ENCODE assay signal across 28 cellular contexts in genomic region chr3:114711321-114711891, GRCh38.
DNase-seq lines count a peak whose midpoint lies in the region; ATAC-seq lines count a peak whose summit lies in the region.
"Had no signal": no experiment of that assay in that cellular context is flagged by ENCODE, and none has a peak within 500 bp of the region (broad histone marks: within the 10 kb centered on the region; RNA-seq: fewer than 3 reads in every experiment).

No MANE protein-coding gene starts in this region.

- H3K27me3 Mint-ChIP-seq in activated CD8-positive, alpha-beta T cell treated with anti-CD3 and anti-CD28 coated beads, Interleukin-2, amount 10 ng/mL, durations not matched to agents 7 days and 5 days (ENCODE audit: low read depth): no peaks in the 10 kb centered on the region
- no peaks in the 10 kb centered on the region for H3K27me3 Mint-ChIP-seq in CD8-positive, alpha-beta memory T cell
- H3K27me3 Mint-ChIP-seq: CD4-positive, alpha-beta memory T cell had no signal

- H3K9me3 Mint-ChIP-seq in activated CD8-positive, alpha-beta T cell treated with anti-CD3 and anti-CD28 coated beads, Interleukin-2, amount 10 ng/mL, durations not matched to agents 7 days and 5 days (ENCODE audit: insufficient read depth): no peaks in the 10 kb centered on the region
- H3K9me3 Mint-ChIP-seq in CD8-positive, alpha-beta memory T cell: no peaks in the 10 kb centered on the region
- H3K9me3 Mint-ChIP-seq: CD4-positive, alpha-beta memory T cell; H9; HFFc6 had no signal

- no peaks in the 10 kb centered on the region for H3K36me3 ChIP-seq in CD8-positive, alpha-beta memory T cell (ENCODE audit: insufficient read depth, low read length)
- H3K36me3 ChIP-seq: BLaER1, Peyer's patch, SJSA1 had no signal

- H3K9me3 ChIP-seq in CD8-positive, alpha-beta memory T cell (ENCODE audit: low read length): no peaks in the 10 kb centered on the region
- H3K9me3 ChIP-seq: BLaER1, Peyer's patch, SJSA1 had no signal

- DNase-seq in RPMI7951 (ENCODE audit: low read depth) (peak; percentile 3), glomerular visceral epithelial cell (ENCODE audit: extremely low spot score) (peak; percentile 56), renal cortical epithelial cell (ENCODE audit: low read depth) (peak; percentile 84), mesenteric fat pad (ENCODE audit: low spot score) (no peak)
- no peak for DNase-seq in activated CD8-positive, alpha-beta T cell treated with anti-CD3 and anti-CD28 coated beads, Interleukin-2, amount 10 ng/mL, durations not matched to agents 7 days and 5 days
- no peak for DNase-seq in CD8-positive, alpha-beta memory T cell
- DNase-seq: ACHN; CD4-positive, alpha-beta memory T cell; GDM1; GM23248; H9; HFFc6; NCI-H1105; NCI-H1694; NCI-H2081; NCI-H2171; NCI-H345; NCI-H524; NCI-H774; NK-92 treated with Interleukin-12 subunit alpha and Interleukin-12 subunit beta, amount 100 ng/mL, for 24 hours; Peyer's patch had no signal

- H3K36me3 Mint-ChIP-seq in activated CD8-positive, alpha-beta T cell treated with anti-CD3 and anti-CD28 coated beads, Interleukin-2, amount 10 ng/mL, durations not matched to agents 7 days and 5 days (ENCODE audit: low read depth): no peaks in the 10 kb centered on the region
- H3K36me3 Mint-ChIP-seq in CD8-positive, alpha-beta memory T cell: peaks cover 0 to 12% (median 10%) of the 10 kb centered on the region in 3 donors

- no peak overlapping the region for H3K4me3 Mint-ChIP-seq in activated CD8-positive, alpha-beta T cell treated with anti-CD3 and anti-CD28 coated beads, Interleukin-2, amount 10 ng/mL, durations not matched to agents 7 days and 5 days
- no peak overlapping the region for H3K4me3 Mint-ChIP-seq in CD8-positive, alpha-beta memory T cell
- H3K4me3 Mint-ChIP-seq: CD4-positive, alpha-beta memory T cell; H9; HFFc6 had no signal

- POLR2A ChIA-PET in activated CD8-positive, alpha-beta T cell treated with anti-CD3 and anti-CD28 coated beads, Interleukin-2, amount 10 ng/mL, durations not matched to agents 7 days and 5 days (lab: Charles Lee): no interaction called here
- POLR2A ChIA-PET in CD8-positive, alpha-beta memory T cell (lab: Charles Lee): no interaction called here

- ATAC-seq in HG02610 (IDR thresholded peaks at IDR 0.05; ENCODE audit: unreplicated experiment) (peak; percentile 45), GM18861 (IDR thresholded peaks at IDR 0.05; ENCODE audit: unreplicated experiment) (no peak)
- ATAC-seq in activated CD8-positive, alpha-beta T cell treated with anti-CD3 and anti-CD28 coated beads, Interleukin-2, amount 10 ng/mL, durations not matched to agents 7 days and 5 days: no peak
- ATAC-seq: Right ventricle myocardium inferior had no signal

- no peak overlapping the region for H3K4me3 ChIP-seq in CD8-positive, alpha-beta memory T cell (ENCODE audit: low read length)
- H3K4me3 ChIP-seq: BLaER1, GM23248, Peyer's patch, SJSA1 had no signal

- no peaks in the 10 kb centered on the region for H3K4me1 ChIP-seq in CD8-positive, alpha-beta memory T cell (ENCODE audit: insufficient read depth, low read length)
- H3K4me1 ChIP-seq: BLaER1 had no signal

- H3K4me1 Mint-ChIP-seq in activated CD8-positive, alpha-beta T cell treated with anti-CD3 and anti-CD28 coated beads, Interleukin-2, amount 10 ng/mL, durations not matched to agents 7 days and 5 days (ENCODE audit: low read depth): peaks cover 5% of the 10 kb centered on the region
- H3K4me1 Mint-ChIP-seq in CD8-positive, alpha-beta memory T cell: peaks cover 0 to 17% (median 2%) of the 10 kb centered on the region in 3 donors

- H3K27ac ChIP-seq in CD8-positive, alpha-beta memory T cell (ENCODE audit: low read depth, low read length): no peak overlapping the region
- H3K27ac ChIP-seq: BLaER1, GM23248, HL-60, KMS-11, Peyer's patch, SJSA1 had no signal

- no peaks in the 10 kb centered on the region for H3K27me3 ChIP-seq in CD8-positive, alpha-beta memory T cell (ENCODE audit: insufficient read depth, low read length, poor library complexity, severe bottlenecking)
- H3K27me3 ChIP-seq: BLaER1, Peyer's patch, SJSA1 had no signal

- CTCF ChIA-PET in activated CD8-positive, alpha-beta T cell treated with anti-CD3 and anti-CD28 coated beads, Interleukin-2, amount 10 ng/mL, durations not matched to agents 7 days and 5 days (lab: Charles Lee): no interaction called here
- CTCF ChIA-PET in CD8-positive, alpha-beta memory T cell (lab: Charles Lee): no interaction called here

- no peak overlapping the region for H3K27ac Mint-ChIP-seq in activated CD8-positive, alpha-beta T cell treated with anti-CD3 and anti-CD28 coated beads, Interleukin-2, amount 10 ng/mL, durations not matched to agents 7 days and 5 days
- H3K27ac Mint-ChIP-seq in CD8-positive, alpha-beta memory T cell: no peak overlapping the region
- H3K27ac Mint-ChIP-seq: H9, HFFc6 had no signal

Comparison
In these comparisons a context has a peak if more than half of its experiments do, and no peak if none do; other contexts are left out.
1. DNase-seq: peak in RPMI7951 (single experiment), glomerular visceral epithelial cell (single experiment) and renal cortical epithelial cell (single experiment); none in activated CD8-positive, alpha-beta T cell treated with anti-CD3 and anti-CD28 coated beads, Interleukin-2, amount 10 ng/mL, durations not matched to agents 7 days and 5 days (single experiment), mesenteric fat pad (single experiment) and CD8-positive, alpha-beta memory T cell (0 of 5).